Comparison of ENCODE assay signal across 18 cellular contexts in the genomic region with DNA sequence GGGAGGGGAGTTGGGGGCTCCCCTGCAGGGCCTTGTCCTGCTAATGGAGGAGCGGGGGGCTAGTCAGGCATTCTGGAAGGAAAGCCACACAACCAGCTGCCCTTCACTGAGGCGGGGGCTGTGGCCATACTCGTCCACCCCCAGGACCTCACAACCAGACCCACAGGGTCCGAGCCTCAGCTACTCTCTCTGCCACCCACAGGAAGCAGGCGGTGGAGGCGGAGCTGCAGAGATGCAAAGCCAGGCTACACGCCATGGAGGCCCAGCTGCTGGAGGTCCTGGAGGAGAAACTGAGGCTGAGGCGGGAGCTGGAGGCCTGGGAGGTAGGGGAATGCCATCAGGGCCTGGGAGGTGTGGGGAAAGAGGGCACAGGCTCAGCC. TPM values are rescaled to one million over a fixed set of nuclear protein-coding genes. Genes with fewer than 3 reads are reported as not detected.
DNase-seq lines count a peak whose midpoint lies in the region; ATAC-seq lines count a peak whose summit lies in the region.
"Had no signal": no experiment of that assay in that cellular context is flagged by ENCODE, and none has a peak within 500 bp of the region (broad histone marks: within the 10 kb centered on the region; RNA-seq: fewer than 3 reads in every experiment).

No MANE protein-coding gene starts in this region.

- peak overlapping the region in 8 of 11 experiments; percentile 9 to 62 (median 42); a peak in 8 of 22 replicates for H3K9ac ChIP-seq in BLaER1 treated with 17β-estradiol and CSF1 and Interleukin-3, amounts not matched to agents 10 nM and 100 nM
- no peak overlapping the region for H3K9ac ChIP-seq in HUES48 (ENCODE audit: low read depth, low read length)
- H3K9ac ChIP-seq in duodenal mucosa (ENCODE audit: low read depth in 1 of 2, low read length in 2 of 2) = peak overlapping the region; percentile 67 to 68
- no peak overlapping the region for H3K9ac ChIP-seq in neuronal stem cell (ENCODE audit: low read depth, low read length, poor library complexity)

- DNase-seq in neuronal stem cell (ENCODE audit: low spot score) = no peak
- DNase-seq in DMS 273 treated with DMSO at 0.1 percent for 48 hours (lab: John Stamatoyannopoulos, UW) = no peak
- no peak for DNase-seq in SIG-M5 (lab: John Stamatoyannopoulos, UW)
- DNase-seq: activated T-cell treated with anti-CD3 and anti-CD28 coated beads for 4 hours; cerebellar nuclear complex; effector memory CD4-positive, alpha-beta T cell; NCI-H1436; NCI-H2171 treated with DMSO at 0.1 percent for 48 hours; NCI-H526 treated with DMSO at 0.1 percent for 48 hours; T-helper 17 cell; WERI-Rb-1 had no signal

- H2BK15ac ChIP-seq in neuronal stem cell (ENCODE audit: low read length) = peak overlapping the region; percentile 21

- ATAC-seq in GM18867 (IDR thresholded peaks at IDR 0.05; ENCODE audit: unreplicated experiment) (no peak), GM18858 (IDR thresholded peaks at IDR 0.05; ENCODE audit: unreplicated experiment) (no peak)
- ATAC-seq: T-helper 17 cell had no signal

- H2BK5ac ChIP-seq in neuronal stem cell (ENCODE audit: low read length) = peak overlapping the region; percentile 44

- no peak overlapping the region for H3K4ac ChIP-seq in neuronal stem cell (ENCODE audit: low read length)

- peaks cover 9 to 32% (median 22%) of the 10 kb centered on the region in 11 experiments; a peak in 20 of 22 replicates for H4K20me1 ChIP-seq in BLaER1 treated with 17β-estradiol and CSF1 and Interleukin-3, amounts not matched to agents 10 nM and 100 nM

- peak overlapping the region in 5 of 11 experiments; percentile 9 to 65 (median 61); a peak in 8 of 22 replicates for H3K27ac ChIP-seq in BLaER1 treated with 17β-estradiol and CSF1 and Interleukin-3, amounts not matched to agents 10 nM and 100 nM
- H3K27ac ChIP-seq in HUES48 (ENCODE audit: low read depth, low read length) (peak overlapping the region; percentile 62), duodenal mucosa (ENCODE audit: low read depth, low read length) (peak overlapping the region; percentile 93), neuronal stem cell (replicated peaks; ENCODE audit: low read length) (no peak overlapping the region)
- H3K27ac ChIP-seq: WERI-Rb-1 had no signal

- no peak overlapping the region for H3K14ac ChIP-seq in neuronal stem cell (ENCODE audit: low read length)

- peaks cover 6 to 24% (median 20%) of the 10 kb centered on the region in 11 experiments; a peak in 19 of 22 replicates for H3K36me3 ChIP-seq in BLaER1 treated with 17β-estradiol and CSF1 and Interleukin-3, amounts not matched to agents 10 nM and 100 nM
- peaks cover 22% of the 10 kb centered on the region for H3K36me3 ChIP-seq in HUES48 (ENCODE audit: control insufficient read depth, insufficient read depth, low read length)
- peaks cover 9 to 18% of the 10 kb centered on the region in 2 donors for H3K36me3 ChIP-seq in duodenal mucosa (ENCODE audit: control insufficient read depth in 1 of 2, insufficient read depth in 2 of 2, low read length in 2 of 2)
- peaks cover 21 to 22% of the 10 kb centered on the region in 2 donors for H3K36me3 ChIP-seq in neuronal stem cell (replicated peaks in 1 of 2; ENCODE audit: control insufficient read depth in 2 of 2, insufficient read depth in 2 of 2, low read length in 2 of 2)

- peak overlapping the region in 7 of 11 experiments; percentile 16 to 66 (median 60); a peak in 11 of 22 replicates for H3K4me2 ChIP-seq in BLaER1 treated with 17β-estradiol and CSF1 and Interleukin-3, amounts not matched to agents 10 nM and 100 nM
- no peak overlapping the region for H3K4me2 ChIP-seq in neuronal stem cell (ENCODE audit: insufficient read depth, low read length, poor library complexity, severe bottlenecking)

- H3K4me1 ChIP-seq in BLaER1 treated with 17β-estradiol and CSF1 and Interleukin-3, amounts not matched to agents 10 nM and 100 nM = peaks cover 19 to 34% (median 30%) of the 10 kb centered on the region in 10 experiments
- H3K4me1 ChIP-seq in HUES48 (ENCODE audit: control insufficient read depth, insufficient read depth, low read length) (peaks cover 11% of the 10 kb centered on the region; the same call in 1 of the 2 replicates), duodenal mucosa (ENCODE audit: control insufficient read depth in 1 of 2, insufficient read depth in 2 of 2, low read length in 2 of 2) (peaks cover 28 to 35% of the 10 kb centered on the region in 2 donors), neuronal stem cell (ENCODE audit: control insufficient read depth in 2 of 2, insufficient read depth in 1 of 2, low read depth in 1 of 2, low read length in 2 of 2) (peaks cover 6 to 8% of the 10 kb centered on the region in 2 donors)

- no peak overlapping the region for H2BK120ac ChIP-seq in neuronal stem cell (ENCODE audit: low read depth, low read length)

- H2AFZ ChIP-seq in neuronal stem cell (ENCODE audit: low read length) = no peak overlapping the region

- H2BK12ac ChIP-seq in neuronal stem cell (ENCODE audit: low read length) = no peak overlapping the region

- no peaks in the 10 kb centered on the region for H3K27me3 ChIP-seq in BLaER1 treated with 17β-estradiol and CSF1 and Interleukin-3, amounts not matched to agents 10 nM and 100 nM
- H3K27me3 ChIP-seq in HUES48 (ENCODE audit: control insufficient read depth, insufficient read depth, low read length) (peaks cover 3% of the 10 kb centered on the region), duodenal mucosa (ENCODE audit: control insufficient read depth in 1 of 2, insufficient read depth in 2 of 2, low read length in 2 of 2) (no peaks in the 10 kb centered on the region), neuronal stem cell (ENCODE audit: control insufficient read depth in 3 of 3, insufficient read depth in 3 of 3, low read depth in 1 of 3, low read length in 3 of 3) (no peaks in the 10 kb centered on the region)
- H3K27me3 ChIP-seq: heart right ventricle had no signal

- H3K4me3 ChIP-seq in BLaER1 treated with 17β-estradiol and CSF1 and Interleukin-3, amounts not matched to agents 10 nM and 100 nM = no peak overlapping the region
- no peak overlapping the region for H3K4me3 ChIP-seq in HUES48 (ENCODE audit: low read depth, low read length)
- H3K4me3 ChIP-seq in duodenal mucosa (ENCODE audit: low read depth in 1 of 2, low read length in 2 of 2) = peak overlapping the region; percentile 54 to 60
- no peak overlapping the region for H3K4me3 ChIP-seq in neuronal stem cell (ENCODE audit: low read length in 2 of 2)
- H3K4me3 ChIP-seq: heart right ventricle had no signal

- no peaks in the 10 kb centered on the region for H3K9me3 ChIP-seq in BLaER1 treated with 17β-estradiol and CSF1 and Interleukin-3, amounts not matched to agents 10 nM and 100 nM (replicated peaks in 1 of 11)
- H3K9me3 ChIP-seq in HUES48 (ENCODE audit: control insufficient read depth, insufficient read depth, low read length) (no peaks in the 10 kb centered on the region), duodenal mucosa (ENCODE audit: control insufficient read depth in 1 of 2, low read length in 2 of 2) (no peaks in the 10 kb centered on the region), neuronal stem cell (replicated peaks in 1 of 2; ENCODE audit: control insufficient read depth in 2 of 2, insufficient read depth in 1 of 2, low read depth in 1 of 2, low read length in 2 of 2) (no peaks in the 10 kb centered on the region)
- H3K9me3 ChIP-seq: heart right ventricle had no signal

- peak overlapping the region; percentile 0 for H3K23ac ChIP-seq in neuronal stem cell (ENCODE audit: low read depth, low read length, poor library complexity)

- H4K8ac ChIP-seq in neuronal stem cell (ENCODE audit: low read depth, low read length) = no peak overlapping the region

- WGBS in neuronal stem cell (ENCODE audit: extremely low coverage in 2 of 2, insufficient read length in 2 of 2, insufficient replicate concordance in 1 of 2), 2 donors = no CpG with 5 or more reads among the region's 8 CpGs

- H4K91ac ChIP-seq in neuronal stem cell (ENCODE audit: low read depth, low read length, poor library complexity) = no peak overlapping the region

- peak overlapping the region; percentile 93 for H2AK5ac ChIP-seq in neuronal stem cell (ENCODE audit: low read depth, low read length)

- no peak overlapping the region for H3K18ac ChIP-seq in neuronal stem cell (ENCODE audit: low read length)

- H3K79me1 ChIP-seq in neuronal stem cell (ENCODE audit: low read depth, low read length) = peaks cover 6% of the 10 kb centered on the region

RNA-seq across cellular contexts. Expression of a gene that starts 3.1 kb away (rescaled TPM):
- polyA plus RNA-seq in neuronal stem cell (2013, experiment 1 of 2) = 17.1 TPM
- polyA plus RNA-seq in neuronal stem cell (2013, experiment 2 of 2) = 16.7 TPM

RNA-seq across cellular contexts. Expression of a gene that starts 16.0 kb away (rescaled TPM):
- 20.3 TPM for polyA plus RNA-seq in neuronal stem cell (2013, experiment 1 of 2)
- 17.6 TPM for polyA plus RNA-seq in neuronal stem cell (2013, experiment 2 of 2)

RNA-seq across cellular contexts. Expression of a gene that starts 34.6 kb away (rescaled TPM):
- polyA plus RNA-seq in neuronal stem cell (2013, experiment 1 of 2) = 13.8 TPM
- polyA plus RNA-seq in neuronal stem cell (2013, experiment 2 of 2) = 13.7 TPM
- polyA plus RNA-seq: heart right ventricle, neural cell had no signal

RNA-seq across cellular contexts. Expression of a gene that starts 52.1 kb away (rescaled TPM):
- polyA plus RNA-seq in neuronal stem cell (2013, experiment 1 of 2) = 69.9 TPM
- 73.3 TPM for polyA plus RNA-seq in neuronal stem cell (2013, experiment 2 of 2)

RNA-seq across cellular contexts. Expression of a gene that starts 52.3 kb away (rescaled TPM):
- 3.3 TPM for polyA plus RNA-seq in neuronal stem cell (2013, experiment 1 of 2)
- 3.4 TPM for polyA plus RNA-seq in neuronal stem cell (2013, experiment 2 of 2)

Comparison
In these comparisons a context has a peak if more than half of its experiments do, and no peak if none do; other contexts are left out.
1. H3K4me3 ChIP-seq: peak in duodenal mucosa (2 of 2); none in BLaER1 treated with 17β-estradiol and CSF1 and Interleukin-3, amounts not matched to agents 10 nM and 100 nM (0 of 10), HUES48 (single experiment) and neuronal stem cell (0 of 2).
2. H3K9ac ChIP-seq: peak in BLaER1 treated with 17β-estradiol and CSF1 and Interleukin-3, amounts not matched to agents 10 nM and 100 nM (8 of 11) and duodenal mucosa (2 of 2); none in HUES48 (single experiment) and neuronal stem cell (single experiment).